ENCODE assay signal across 19 cellular contexts in genomic region chr5:3412146-3412545, GRCh38.
"Had no signal": no experiment of that assay in that cellular context is flagged by ENCODE, and none has a peak within 500 bp of the region (broad histone marks: within the 10 kb centered on the region; RNA-seq: fewer than 3 reads in every experiment).

No MANE protein-coding gene starts in this region.

- ATAC-seq: heart right ventricle; stimulated activated naive B cell treated with anti-CD40 and anti-IgM and Interleukin-4, amounts not matched to agents 10 μg/mL and 1 μg/mL and 100 μg/mL, for 72 hours; stimulated activated naive CD8-positive, alpha-beta T cell treated with anti-CD3 and anti-CD28 coated beads, Interleukin-15, amount 100 ng/mL, for 72 hours; upper lobe of right lung had no signal

- H3K36me3 ChIP-seq: heart right ventricle, neutrophil, sigmoid colon, tibial nerve, upper lobe of right lung, vagina had no signal

- H3K4me3 Mint-ChIP-seq: naive B cell; stimulated activated naive B cell treated with anti-CD40 and anti-IgM and Interleukin-4, amounts not matched to agents 10 μg/mL and 1 μg/mL and 100 μg/mL, for 72 hours; stimulated activated naive CD8-positive, alpha-beta T cell treated with anti-CD3 and anti-CD28 coated beads, Interleukin-15, amount 100 ng/mL, for 72 hours had no signal

- H3K9me3 ChIP-seq: neutrophil, testis, vagina had no signal

- DNase-seq: dorsolateral prefrontal cortex; effector CD8-positive, alpha-beta T cell; heart right ventricle; hypothalamus; kidney glomerular epithelial cell; mesendoderm; naive B cell; posterior cingulate gyrus; sigmoid colon; stimulated activated CD4-positive, alpha-beta T cell treated with anti-CD3 and anti-CD28 coated beads, Interleukin-2, amount 100 ng/mL, for 24 hours; stimulated activated CD4-positive, alpha-beta T cell treated with anti-CD3 and anti-CD28 coated beads, Interleukin-4, amount 100 ng/mL, for 4 hours; stimulated activated naive B cell treated with anti-CD40 and anti-IgM and Interleukin-4, amounts not matched to agents 10 μg/mL and 1 μg/mL and 100 μg/mL, for 72 hours; stimulated activated naive CD8-positive, alpha-beta T cell treated with anti-CD3 and anti-CD28 coated beads, Interleukin-15, amount 100 ng/mL, for 72 hours; testis; upper lobe of right lung had no signal

- H3K36me3 Mint-ChIP-seq: naive B cell; stimulated activated naive B cell treated with anti-CD40 and anti-IgM and Interleukin-4, amounts not matched to agents 10 μg/mL and 1 μg/mL and 100 μg/mL, for 72 hours had no signal

- H3K27me3 Mint-ChIP-seq: naive B cell; stimulated activated naive B cell treated with anti-CD40 and anti-IgM and Interleukin-4, amounts not matched to agents 10 μg/mL and 1 μg/mL and 100 μg/mL, for 72 hours; stimulated activated naive CD8-positive, alpha-beta T cell treated with anti-CD3 and anti-CD28 coated beads, Interleukin-15, amount 100 ng/mL, for 72 hours had no signal

- H3K27me3 ChIP-seq: heart right ventricle, neutrophil, sigmoid colon, testis, tibial nerve, upper lobe of right lung, vagina had no signal

- H3K27ac Mint-ChIP-seq: naive B cell; stimulated activated naive B cell treated with anti-CD40 and anti-IgM and Interleukin-4, amounts not matched to agents 10 μg/mL and 1 μg/mL and 100 μg/mL, for 72 hours; stimulated activated naive CD8-positive, alpha-beta T cell treated with anti-CD3 and anti-CD28 coated beads, Interleukin-15, amount 100 ng/mL, for 72 hours had no signal

- H3K27ac ChIP-seq: dorsolateral prefrontal cortex, heart right ventricle, neutrophil, sigmoid colon, skin epidermis, testis, tibial nerve, upper lobe of right lung, vagina had no signal

- H3K4me1 ChIP-seq: heart right ventricle, sigmoid colon, testis, tibial nerve, upper lobe of right lung, vagina had no signal

- H3K4me3 ChIP-seq: dorsolateral prefrontal cortex, heart right ventricle, sigmoid colon, skin epidermis, testis, tibial nerve, upper lobe of right lung, vagina had no signal

- H3K4me1 Mint-ChIP-seq: naive B cell; stimulated activated naive B cell treated with anti-CD40 and anti-IgM and Interleukin-4, amounts not matched to agents 10 μg/mL and 1 μg/mL and 100 μg/mL, for 72 hours; stimulated activated naive CD8-positive, alpha-beta T cell treated with anti-CD3 and anti-CD28 coated beads, Interleukin-15, amount 100 ng/mL, for 72 hours had no signal
